ENCODE assay signal across 2 cellular contexts in genomic region chr4:150321113-150321512, GRCh38.
TF ChIP-seq lines count a peak whose summit lies in the region.

No MANE protein-coding gene starts in this region.

TF ChIP-seq in IMR-90, 13 proteins besides CTCF, POLR2A, EP300 and RAD21:
- no peak for TF ChIP-seq SMC3 (IDR thresholded peaks at IDR 0.05; ENCODE audit: low read depth, low read length)
TF ChIP-seq in IMR-90: peak in this region for 0.

TF ChIP-seq in H1, 55 proteins besides CTCF, POLR2A, EP300 and RAD21:
- TF ChIP-seq, protein P1, sequence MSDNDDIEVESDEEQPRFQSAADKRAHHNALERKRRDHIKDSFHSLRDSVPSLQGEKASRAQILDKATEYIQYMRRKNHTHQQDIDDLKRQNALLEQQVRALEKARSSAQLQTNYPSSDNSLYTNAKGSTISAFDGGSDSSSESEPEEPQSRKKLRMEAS (IDR thresholded peaks at IDR 0.05): peak; percentile 85
- TF ChIP-seq CHD1 (IDR thresholded peaks at IDR 0.05; ENCODE audit: low read depth, low read length): no peak
- no peak for TF ChIP-seq SRF (IDR thresholded peaks at IDR 0.05; ENCODE audit: low read depth, low read length)
- TF ChIP-seq E2F6 (IDR thresholded peaks at IDR 0.05): peak; percentile 96
- TF ChIP-seq SP1 (IDR thresholded peaks at IDR 0.05; ENCODE audit: low read depth, low read length): no peak
TF ChIP-seq in H1: peak in this region for 2.
